Comparison of ENCODE assay signal across 17 cellular contexts in the genomic region with DNA sequence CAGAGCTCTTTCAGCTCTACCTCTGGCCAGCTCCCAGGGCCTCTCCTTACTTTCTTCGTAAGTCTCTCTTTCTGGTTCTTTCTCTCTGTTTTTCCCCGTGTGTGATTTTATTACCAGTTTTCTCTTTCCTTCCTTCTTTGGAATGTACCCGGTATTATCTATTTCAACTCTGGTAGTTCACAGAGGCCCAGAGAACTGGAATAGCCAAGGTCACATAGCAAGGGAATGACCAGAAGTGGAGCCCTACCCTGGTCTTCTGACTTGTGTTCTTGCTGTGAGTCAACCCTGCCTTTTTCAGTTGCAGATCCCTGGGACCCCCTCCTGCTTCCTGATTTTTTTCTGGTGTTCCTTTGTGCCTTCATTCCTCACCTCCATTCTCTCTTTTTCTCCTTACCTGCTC. TPM values are rescaled to one million over a fixed set of nuclear protein-coding genes. Genes with fewer than 3 reads are reported as not detected.
DNase-seq lines count a peak whose midpoint lies in the region; ATAC-seq, FAIRE-seq and TF ChIP-seq lines count a peak whose summit lies in the region.
"Had no signal": no experiment of that assay in that cellular context is flagged by ENCODE, and none has a peak within 500 bp of the region (broad histone marks: within the 10 kb centered on the region; RNA-seq: fewer than 3 reads in every experiment).

No MANE protein-coding gene starts in this region.

- H3K9me1 ChIP-seq in keratinocyte (ENCODE audit: control insufficient read depth, extremely low read depth, insufficient read depth, low read length): no peaks in the 10 kb centered on the region

- FAIRE-seq in keratinocyte (lab: Jason Lieb, UNC) (no peak), GM19239 (lab: Jason Lieb, UNC) (no peak)
- FAIRE-seq: endothelial cell of umbilical vein had no signal

- H3K36me3 ChIP-seq in keratinocyte (ENCODE audit: control insufficient read depth in 2 of 2, extremely low read depth in 1 of 2, insufficient read depth in 2 of 2, low read length in 2 of 2) (no peaks in the 10 kb centered on the region), upper lobe of left lung (no peaks in the 10 kb centered on the region)
- H3K36me3 ChIP-seq: gastroesophageal sphincter, MG63, right atrium auricular region had no signal

- H3K4me2 ChIP-seq in keratinocyte (ENCODE audit: control insufficient read depth, extremely low read depth, insufficient read depth, low read depth, low read length): peak overlapping the region; percentile 95

- TF ChIP-seq CTCF in keratinocyte (optimal IDR thresholded peaks at IDR 0.05 in 1 of 3, IDR thresholded peaks at IDR 0.05 in 1 of 3, conservative IDR thresholded peaks at IDR 0.05 in 1 of 3; ENCODE audit: extremely low read depth in 1 of 3, insufficient read depth in 2 of 3, low read length in 3 of 3): no peak
- TF ChIP-seq CTCF in upper lobe of left lung (IDR thresholded peaks at IDR 0.05): no peak

- H3K36me3 Mint-ChIP-seq in activated naive CD8-positive, alpha-beta T cell: peaks cover 12% of the 10 kb centered on the region
- H3K36me3 Mint-ChIP-seq in activated naive CD8-positive, alpha-beta T cell treated with anti-CD3 and anti-CD28 coated beads for 36 hours: peaks cover 11% of the 10 kb centered on the region

- dilution Hi-C loops in keratinocyte (cut with MboI; ENCODE audit: extremely low pct_ligation_motif_present, low sequenced_read_pairs): loop anchor here (10.0 kb wide), 1 partner anchor 58 kb away; a partner anchor contains a TSS

- H3K27me3 ChIP-seq in keratinocyte (ENCODE audit: control insufficient read depth, extremely low read depth, insufficient read depth, low read length): peaks cover 4% of the 10 kb centered on the region
- H3K27me3 ChIP-seq in upper lobe of left lung: peaks cover 1 to 22% (median 12%) of the 10 kb centered on the region in 4 donors
- H3K27me3 ChIP-seq: MG63 had no signal

- H3K4me3 ChIP-seq in keratinocyte (ENCODE audit: control insufficient read depth in 2 of 3, extremely low read depth in 1 of 3, insufficient read depth in 2 of 3, low read depth in 1 of 3, low read length in 3 of 3) (peak overlapping the region in 2 of 3 experiments; percentile 43 to 90), upper lobe of left lung (peak overlapping the region in 1 of 4 donors; percentile 51)
- H3K4me3 ChIP-seq: gastroesophageal sphincter, MG63, right atrium auricular region had no signal

- WGBS in upper lobe of left lung, 2 donors: 30 to 43% methylated on average over 3 of the region's 3 CpGs

- H3K9me3 ChIP-seq in keratinocyte (ENCODE audit: control insufficient read depth, low read depth, low read length): no peaks in the 10 kb centered on the region
- no peaks in the 10 kb centered on the region for H3K9me3 ChIP-seq in upper lobe of left lung
- H3K9me3 ChIP-seq: gastroesophageal sphincter, MG63, right atrium auricular region had no signal

- H3K4me1 ChIP-seq in keratinocyte (ENCODE audit: control insufficient read depth, extremely low read depth, insufficient read depth, low read length) (peaks cover 15% of the 10 kb centered on the region), upper lobe of left lung (peaks cover 18 to 26% (median 20%) of the 10 kb centered on the region in 4 donors)

- H3K4me1 Mint-ChIP-seq in activated naive CD8-positive, alpha-beta T cell (ENCODE audit: low read depth): peaks cover 48% of the 10 kb centered on the region
- H3K4me1 Mint-ChIP-seq in activated naive CD8-positive, alpha-beta T cell treated with anti-CD3 and anti-CD28 coated beads for 36 hours: peaks cover 15% of the 10 kb centered on the region

- peaks cover 35% of the 10 kb centered on the region for H3K27me3 Mint-ChIP-seq in activated naive CD8-positive, alpha-beta T cell
- peaks cover 69% of the 10 kb centered on the region for H3K27me3 Mint-ChIP-seq in activated naive CD8-positive, alpha-beta T cell treated with anti-CD3 and anti-CD28 coated beads for 36 hours

- no peak for DNase-seq in activated naive CD8-positive, alpha-beta T cell treated with anti-CD3 and anti-CD28 coated beads for 36 hours
- peak; percentile 20 for DNase-seq in amniotic epithelial cell (ENCODE audit: low read depth)
- no peak for DNase-seq in keratinocyte (ENCODE audit: low read depth, low spot score)
- no peak for DNase-seq in upper lobe of left lung
- DNase-seq in retina: no peak
- DNase-seq in GM19239 (ENCODE audit: insufficient read length, low spot score): no peak
- no peak for DNase-seq in activated gamma-delta T cell treated with Interleukin-2 at 50 U/mL for 16 hours
- DNase-seq: left cardiac atrium; MG63; NCI-H2029; stimulated activated CD4-positive, alpha-beta T cell treated with anti-CD3 and anti-CD28 coated beads, Interleukin-1b, Interleukin-23, amount 100 ng/mL, for 48 hours had no signal

- H3K27ac ChIP-seq in keratinocyte (ENCODE audit: control insufficient read depth, insufficient read depth, low read length) (peak overlapping the region; percentile 63), upper lobe of left lung (peak overlapping the region in 3 of 4 donors; percentile 22 to 65 (median 27))
- H3K27ac ChIP-seq: gastroesophageal sphincter, right atrium auricular region had no signal

- no peak for TF ChIP-seq POLR2A in upper lobe of left lung (IDR thresholded peaks at IDR 0.05)

- ATAC-seq in upper lobe of left lung (ENCODE audit: low FRiP score in 2 of 2): no peak
- ATAC-seq: gastroesophageal sphincter had no signal

- TF ChIP-seq EP300 in upper lobe of left lung (IDR thresholded peaks at IDR 0.05): no peak

- peak overlapping the region; percentile 27 for H2AFZ ChIP-seq in keratinocyte (ENCODE audit: control insufficient read depth, low read length)

- H3K27ac Mint-ChIP-seq in activated naive CD8-positive, alpha-beta T cell: no peak overlapping the region
- H3K27ac Mint-ChIP-seq in activated naive CD8-positive, alpha-beta T cell treated with anti-CD3 and anti-CD28 coated beads for 36 hours: no peak overlapping the region

- H3K9ac ChIP-seq in keratinocyte (ENCODE audit: control insufficient read depth, extremely low read depth, insufficient read depth, low read length): peak overlapping the region; percentile 74

- no peaks in the 10 kb centered on the region for H3K79me2 ChIP-seq in keratinocyte (ENCODE audit: control insufficient read depth, insufficient read depth, low read length)

- no peaks in the 10 kb centered on the region for H3K9me3 Mint-ChIP-seq in activated naive CD8-positive, alpha-beta T cell (ENCODE audit: low read depth)
- H3K9me3 Mint-ChIP-seq in activated naive CD8-positive, alpha-beta T cell treated with anti-CD3 and anti-CD28 coated beads for 36 hours: no peaks in the 10 kb centered on the region

- H4K20me1 ChIP-seq in keratinocyte (ENCODE audit: control insufficient read depth, extremely low read depth, insufficient read depth, low read length): no peaks in the 10 kb centered on the region

- peak overlapping the region; percentile 77 for H3K4me3 Mint-ChIP-seq in activated naive CD8-positive, alpha-beta T cell
- H3K4me3 Mint-ChIP-seq in activated naive CD8-positive, alpha-beta T cell treated with anti-CD3 and anti-CD28 coated beads for 36 hours: no peak overlapping the region

RNA-seq across cellular contexts. Expression of a gene that starts 0.8 kb away (rescaled TPM):
- not detected for total RNA-seq in activated naive CD8-positive, alpha-beta T cell treated with anti-CD3 and anti-CD28 coated beads for 36 hours
- 2.8 to 4.4 TPM (median 4.2 TPM) in 3 replicates for polyA plus RNA-seq in keratinocyte
- 18.5 TPM for polyA plus RNA-seq in keratinocyte (2011; ENCODE audit: low read depth)
- polyA plus RNA-seq in keratinocyte (2011; cell fraction: cytosol; rRNA removed): 2.7 and 3.5 TPM in 2 replicates
- 5.8 and 5.9 TPM in 2 replicates for polyA plus RNA-seq in keratinocyte (2011; cell fraction: nucleus; rRNA removed)
- 2.6 and 132 TPM in 2 replicates for polyA plus RNA-seq in keratinocyte (2012; ENCODE audit: low replicate concordance)
- 0.93 to 2.5 TPM (median 1.8 TPM) in 3 replicates for polyA minus RNA-seq in keratinocyte
- polyA minus RNA-seq in keratinocyte (2011; cell fraction: cytosol; rRNA and poly(A)+ RNA removed): 4.2 TPM
- 1.8 and 3.2 TPM in 2 replicates for polyA minus RNA-seq in keratinocyte (2011; cell fraction: nucleus; rRNA and poly(A)+ RNA removed)
- 1 to 10 TPM; 2.0 to 4.2 (median 2.8) TPM for total RNA-seq in upper lobe of left lung
- total RNA-seq: endothelial cell of umbilical vein; left cardiac atrium; T-helper 2 cell treated with Interferon-gamma antibody and Interleukin-4, amounts not matched to agents 100 ng/mL and 5 ng/mL, for 36 hours had no signal
- polyA plus RNA-seq: endothelial cell of umbilical vein had no signal

RNA-seq across cellular contexts. Expression of a gene that starts 9.3 kb away (rescaled TPM):
- 10 to 100 TPM; 37.4 to 39.8 TPM for total RNA-seq in activated naive CD8-positive, alpha-beta T cell treated with anti-CD3 and anti-CD28 coated beads for 36 hours
- polyA plus RNA-seq in keratinocyte: 51.5 to 58.0 TPM (median 54.9 TPM) in 3 replicates
- 16.2 TPM for polyA plus RNA-seq in keratinocyte (2011; ENCODE audit: low read depth)
- polyA plus RNA-seq in keratinocyte (2011; cell fraction: cytosol; rRNA removed): 49.3 and 77.1 TPM in 2 replicates
- polyA plus RNA-seq in keratinocyte (2011; cell fraction: nucleus; rRNA removed): 30.4 and 30.8 TPM in 2 replicates
- 36.9 and 42.5 TPM in 2 replicates for polyA plus RNA-seq in keratinocyte (2012; ENCODE audit: low replicate concordance)
- polyA minus RNA-seq in keratinocyte: 30.0 to 39.5 TPM (median 37.5 TPM) in 3 replicates
- polyA minus RNA-seq in keratinocyte (2011; cell fraction: cytosol; rRNA and poly(A)+ RNA removed): 26.7 TPM
- 4.2 and 9.7 TPM in 2 replicates for polyA minus RNA-seq in keratinocyte (2011; cell fraction: nucleus; rRNA and poly(A)+ RNA removed)
- total RNA-seq in upper lobe of left lung: 10 to 100 TPM; 31.4 to 66.1 (median 42.7) TPM

RNA-seq across cellular contexts. Expression of a gene that starts 15.3 kb away (rescaled TPM):
- total RNA-seq in activated naive CD8-positive, alpha-beta T cell treated with anti-CD3 and anti-CD28 coated beads for 36 hours: 10 to 100 TPM; 45.3 to 50.6 TPM
- polyA plus RNA-seq in keratinocyte: 27.9 to 28.8 TPM (median 28.7 TPM) in 3 replicates
- 13.7 TPM for polyA plus RNA-seq in keratinocyte (2011; ENCODE audit: low read depth)
- polyA plus RNA-seq in keratinocyte (2011; cell fraction: cytosol; rRNA removed): 20.3 and 21.4 TPM in 2 replicates
- 18.0 and 19.3 TPM in 2 replicates for polyA plus RNA-seq in keratinocyte (2011; cell fraction: nucleus; rRNA removed)
- polyA plus RNA-seq in keratinocyte (2012; ENCODE audit: low replicate concordance): 28.2 and 36.9 TPM in 2 replicates
- polyA minus RNA-seq in keratinocyte: 12.7 to 21.2 TPM (median 15.1 TPM) in 3 replicates
- polyA minus RNA-seq in keratinocyte (2011; cell fraction: cytosol; rRNA and poly(A)+ RNA removed): 8.4 TPM
- 2.8 and 3.4 TPM in 2 replicates for polyA minus RNA-seq in keratinocyte (2011; cell fraction: nucleus; rRNA and poly(A)+ RNA removed)
- total RNA-seq in upper lobe of left lung: 10 to 100 TPM; 14.9 to 23.6 (median 19.7) TPM

RNA-seq across cellular contexts. Expression of a gene that starts 36.6 kb away (rescaled TPM):
- not detected for total RNA-seq in activated naive CD8-positive, alpha-beta T cell treated with anti-CD3 and anti-CD28 coated beads for 36 hours
- 0.06 TPM in 1 of 3 replicates, not detected in the others for polyA plus RNA-seq in keratinocyte
- not detected for polyA plus RNA-seq in keratinocyte (2011; ENCODE audit: low read depth)
- polyA plus RNA-seq in keratinocyte (2011; cell fraction: cytosol; rRNA removed): 0.05 TPM in 2 replicates
- polyA plus RNA-seq in keratinocyte (2011; cell fraction: nucleus; rRNA removed): 0.08 TPM in 1 of 2 replicates, not detected in the other
- 0.18 and 2.5 TPM in 2 replicates for polyA plus RNA-seq in keratinocyte (2012; ENCODE audit: low replicate concordance)
- polyA minus RNA-seq in keratinocyte: not detected in 3 replicates
- not detected for polyA minus RNA-seq in keratinocyte (2011; cell fraction: cytosol; rRNA and poly(A)+ RNA removed)
- not detected in 2 replicates for polyA minus RNA-seq in keratinocyte (2011; cell fraction: nucleus; rRNA and poly(A)+ RNA removed)
- under 1 TPM in 2 of 6 donors, not detected in 4; 0.17 to 0.79 TPM for total RNA-seq in upper lobe of left lung
- total RNA-seq: endothelial cell of umbilical vein; gastroesophageal sphincter; left cardiac atrium; right atrium auricular region; T-helper 2 cell treated with Interferon-gamma antibody and Interleukin-4, amounts not matched to agents 100 ng/mL and 5 ng/mL, for 36 hours had no signal
- polyA plus RNA-seq: endothelial cell of umbilical vein had no signal

RNA-seq across cellular contexts. Expression of a gene that starts 59.6 kb away (rescaled TPM):
- not detected for total RNA-seq in activated naive CD8-positive, alpha-beta T cell treated with anti-CD3 and anti-CD28 coated beads for 36 hours
- not detected in 3 replicates for polyA plus RNA-seq in keratinocyte
- not detected for polyA plus RNA-seq in keratinocyte (2011; ENCODE audit: low read depth)
- polyA plus RNA-seq in keratinocyte (2011; cell fraction: cytosol; rRNA removed): not detected in 2 replicates
- polyA plus RNA-seq in keratinocyte (2011; cell fraction: nucleus; rRNA removed): not detected in 2 replicates
- not detected in 2 replicates for polyA plus RNA-seq in keratinocyte (2012; ENCODE audit: low replicate concordance)
- polyA minus RNA-seq in keratinocyte: not detected in 3 replicates
- polyA minus RNA-seq in keratinocyte (2011; cell fraction: cytosol; rRNA and poly(A)+ RNA removed): not detected
- polyA minus RNA-seq in keratinocyte (2011; cell fraction: nucleus; rRNA and poly(A)+ RNA removed): not detected in 2 replicates
- total RNA-seq in upper lobe of left lung: not detected
- total RNA-seq: endothelial cell of umbilical vein; gastroesophageal sphincter; left cardiac atrium; right atrium auricular region; T-helper 2 cell treated with Interferon-gamma antibody and Interleukin-4, amounts not matched to agents 100 ng/mL and 5 ng/mL, for 36 hours had no signal
- polyA plus RNA-seq: adipose tissue, endothelial cell of umbilical vein had no signal
